Comparison of ENCODE assay signal across 28 cellular contexts in genomic region chr14:74368441-74368840, GRCh38. TPM values are rescaled to one million over a fixed set of nuclear protein-coding genes. Genes with fewer than 3 reads are reported as not detected.
"Had no signal": no experiment of that assay in that cellular context is flagged by ENCODE, and none has a peak within 500 bp of the region (broad histone marks: within the 10 kb centered on the region; RNA-seq: fewer than 3 reads in every experiment).

No MANE protein-coding gene starts in this region.

- H3K36me3 ChIP-seq: ascending aorta, MG63 had no signal

- H3K27me3 Mint-ChIP-seq: activated B cell treated with CpG ODN at 0.5 μM for 24 hours; activated naive CD8-positive, alpha-beta T cell treated with anti-CD3 and anti-CD28 coated beads, Interleukin-2, amount 50 U/mL, for 24 hours had no signal

- H3K9ac ChIP-seq: KMS-11 had no signal

- ATAC-seq: activated naive CD4-positive, alpha-beta T cell treated with anti-CD3 and anti-CD28 coated beads, Interleukin-2, amount 50 U/mL, for 72 hours; activated naive CD8-positive, alpha-beta T cell treated with anti-CD3 and anti-CD28 coated beads, Interleukin-2, amount 50 U/mL, for 24 hours; activated T-cell treated with anti-CD3 and anti-CD28 coated beads, Interleukin-2, amount 50 U/mL, for 4 hours; body of pancreas; PC-3; T-helper 17 cell had no signal

- H3K36me3 Mint-ChIP-seq: activated CD4-positive, alpha-beta memory T cell treated with anti-CD3 and anti-CD28 coated beads for 36 hours; activated naive CD4-positive, alpha-beta T cell treated with anti-CD3 and anti-CD28 coated beads, Interleukin-2, amount 50 U/mL, for 72 hours had no signal

- H3K4me3 ChIP-seq: ascending aorta, body of pancreas, MG63 had no signal

- H3K4me1 Mint-ChIP-seq: activated B cell treated with CpG ODN at 0.5 μM for 24 hours; activated CD4-positive, alpha-beta T cell treated with anti-CD3 and anti-CD28 coated beads, Interleukin-2, amount 10 ng/mL, durations not matched to agents 24 days and 14 days; activated naive CD8-positive, alpha-beta T cell treated with anti-CD3 and anti-CD28 coated beads, Interleukin-2, amount 50 U/mL, for 24 hours had no signal

- H3K9me3 ChIP-seq: ascending aorta, body of pancreas, MG63 had no signal

- H3K9me3 Mint-ChIP-seq: activated B cell treated with CpG ODN at 0.5 μM for 24 hours; activated CD4-positive, alpha-beta memory T cell treated with anti-CD3 and anti-CD28 coated beads for 36 hours; activated CD4-positive, alpha-beta T cell treated with anti-CD3 and anti-CD28 coated beads, Interleukin-2, amount 10 ng/mL, durations not matched to agents 24 days and 14 days; activated naive CD4-positive, alpha-beta T cell treated with anti-CD3 and anti-CD28 coated beads, Interleukin-2, amount 50 U/mL, for 72 hours; activated naive CD8-positive, alpha-beta T cell treated with anti-CD3 and anti-CD28 coated beads, Interleukin-2, amount 50 U/mL, for 24 hours; activated T-cell treated with anti-CD3 and anti-CD28 coated beads, Interleukin-2, amount 50 U/mL, for 4 hours had no signal

- H3K27ac Mint-ChIP-seq: activated B cell treated with CpG ODN at 0.5 μM for 24 hours; activated CD4-positive, alpha-beta memory T cell treated with anti-CD3 and anti-CD28 coated beads for 36 hours; activated CD4-positive, alpha-beta T cell treated with anti-CD3 and anti-CD28 coated beads, Interleukin-2, amount 10 ng/mL, durations not matched to agents 24 days and 14 days; activated naive CD4-positive, alpha-beta T cell treated with anti-CD3 and anti-CD28 coated beads, Interleukin-2, amount 50 U/mL, for 72 hours; activated naive CD8-positive, alpha-beta T cell treated with anti-CD3 and anti-CD28 coated beads, Interleukin-2, amount 50 U/mL, for 24 hours; T-helper 17 cell had no signal

- H3K4me3 Mint-ChIP-seq: activated B cell treated with CpG ODN at 0.5 μM for 24 hours; activated CD4-positive, alpha-beta memory T cell treated with anti-CD3 and anti-CD28 coated beads for 36 hours; activated CD4-positive, alpha-beta T cell treated with anti-CD3 and anti-CD28 coated beads, Interleukin-2, amount 10 ng/mL, durations not matched to agents 24 days and 14 days; activated naive CD8-positive, alpha-beta T cell treated with anti-CD3 and anti-CD28 coated beads, Interleukin-2, amount 50 U/mL, for 24 hours; activated T-cell treated with anti-CD3 and anti-CD28 coated beads, Interleukin-2, amount 50 U/mL, for 4 hours; T-helper 17 cell had no signal

- DNase-seq: activated B cell treated with CpG ODN at 0.5 μM for 24 hours; activated CD4-positive, alpha-beta memory T cell treated with anti-CD3 and anti-CD28 coated beads for 36 hours; activated CD4-positive, alpha-beta T cell treated with anti-CD3 and anti-CD28 coated beads for 1 hour; activated CD4-positive, alpha-beta T cell treated with anti-CD3 and anti-CD28 coated beads, Interleukin-2, amount 10 ng/mL, durations not matched to agents 24 days and 14 days; activated CD8-positive, alpha-beta memory T cell treated with anti-CD3 and anti-CD28 coated beads for 24 hours; activated effector memory CD4-positive, alpha-beta T cell treated with anti-CD3 and anti-CD28 coated beads, Interleukin-2, amount 50 U/mL, for 16 hours; activated naive CD4-positive, alpha-beta T cell treated with Interleukin-2 at 50 U/mL for 16 hours; activated naive CD8-positive, alpha-beta T cell treated with anti-CD3 and anti-CD28 coated beads, Interleukin-2, amount 50 U/mL, for 24 hours; activated T-cell treated with anti-CD3 and anti-CD28 coated beads, Interleukin-2, amount 50 U/mL, for 4 hours; amniotic stem cell; body of pancreas; central memory CD4-positive, alpha-beta T cell; MG63; MV-4-11; NCI-H1105; NCI-H1436; NCI-H1694 treated with DMSO at 0.1 percent for 48 hours; NCI-H2029 treated with DMSO at 0.1 percent for 48 hours; NCI-H446; NCI-H524; PC-3; SHP77 treated with DMSO at 0.1 percent for 48 hours; T-helper 17 cell; T-helper 9 cell had no signal

- H3K4me1 ChIP-seq: ascending aorta, body of pancreas had no signal

- H3K27me3 ChIP-seq: ascending aorta, body of pancreas, MG63 had no signal

- H3K27ac ChIP-seq: ascending aorta, body of pancreas, KMS-11 had no signal

RNA-seq across cellular contexts. Expression of gene VRTN, which starts 20.2 kb away (rescaled TPM):
- total RNA-seq: activated B cell treated with CpG ODN at 0.5 μM for 24 hours; activated CD4-positive, alpha-beta memory T cell treated with anti-CD3 and anti-CD28 coated beads for 36 hours; activated CD4-positive, alpha-beta T cell treated with anti-CD3 and anti-CD28 coated beads, Interleukin-2, amount 10 ng/mL, durations not matched to agents 24 days and 14 days; activated naive CD4-positive, alpha-beta T cell treated with anti-CD3 and anti-CD28 coated beads, Interleukin-2, amount 50 U/mL, for 72 hours; ascending aorta; body of pancreas; bronchial epithelial cell; PC-3; T-helper 17 cell had no signal

RNA-seq across cellular contexts. Expression of gene SYNDIG1L, which starts 57.6 kb away (rescaled TPM):
- total RNA-seq: activated B cell treated with CpG ODN at 0.5 μM for 24 hours; activated CD4-positive, alpha-beta memory T cell treated with anti-CD3 and anti-CD28 coated beads for 36 hours; activated CD4-positive, alpha-beta T cell treated with anti-CD3 and anti-CD28 coated beads, Interleukin-2, amount 10 ng/mL, durations not matched to agents 24 days and 14 days; activated naive CD4-positive, alpha-beta T cell treated with anti-CD3 and anti-CD28 coated beads, Interleukin-2, amount 50 U/mL, for 72 hours; activated T-cell treated with anti-CD3 and anti-CD28 coated beads, Interleukin-2, amount 50 U/mL, for 4 hours; ascending aorta; PC-3; T-helper 17 cell had no signal
